1 cellular context compared by ENCODE assay signal in the genomic region with DNA sequence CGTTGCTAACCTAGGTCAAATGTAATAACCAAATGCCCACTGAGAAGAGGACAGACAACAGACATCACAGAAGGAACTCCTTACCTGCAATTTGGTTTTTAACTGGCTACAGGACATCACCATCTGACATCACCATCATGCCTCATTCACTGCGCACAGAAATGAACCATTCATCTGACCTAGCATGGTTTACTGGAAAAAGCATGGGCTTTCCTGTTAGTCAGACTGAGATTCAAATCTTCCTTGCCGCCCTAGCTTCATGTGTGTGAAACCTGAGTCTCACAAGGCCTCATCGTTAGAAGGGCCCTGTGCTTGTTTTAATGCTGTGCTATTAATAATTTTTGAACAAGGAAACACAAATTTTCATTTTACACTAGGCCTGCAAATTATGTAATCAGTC.
TF ChIP-seq lines count a peak whose summit lies in the region.

No MANE protein-coding gene starts in this region.

TF ChIP-seq in HCT116, 20 proteins besides CTCF, POLR2A, EP300 and RAD21 (continued from another document):
- TF ChIP-seq, protein P1, sequence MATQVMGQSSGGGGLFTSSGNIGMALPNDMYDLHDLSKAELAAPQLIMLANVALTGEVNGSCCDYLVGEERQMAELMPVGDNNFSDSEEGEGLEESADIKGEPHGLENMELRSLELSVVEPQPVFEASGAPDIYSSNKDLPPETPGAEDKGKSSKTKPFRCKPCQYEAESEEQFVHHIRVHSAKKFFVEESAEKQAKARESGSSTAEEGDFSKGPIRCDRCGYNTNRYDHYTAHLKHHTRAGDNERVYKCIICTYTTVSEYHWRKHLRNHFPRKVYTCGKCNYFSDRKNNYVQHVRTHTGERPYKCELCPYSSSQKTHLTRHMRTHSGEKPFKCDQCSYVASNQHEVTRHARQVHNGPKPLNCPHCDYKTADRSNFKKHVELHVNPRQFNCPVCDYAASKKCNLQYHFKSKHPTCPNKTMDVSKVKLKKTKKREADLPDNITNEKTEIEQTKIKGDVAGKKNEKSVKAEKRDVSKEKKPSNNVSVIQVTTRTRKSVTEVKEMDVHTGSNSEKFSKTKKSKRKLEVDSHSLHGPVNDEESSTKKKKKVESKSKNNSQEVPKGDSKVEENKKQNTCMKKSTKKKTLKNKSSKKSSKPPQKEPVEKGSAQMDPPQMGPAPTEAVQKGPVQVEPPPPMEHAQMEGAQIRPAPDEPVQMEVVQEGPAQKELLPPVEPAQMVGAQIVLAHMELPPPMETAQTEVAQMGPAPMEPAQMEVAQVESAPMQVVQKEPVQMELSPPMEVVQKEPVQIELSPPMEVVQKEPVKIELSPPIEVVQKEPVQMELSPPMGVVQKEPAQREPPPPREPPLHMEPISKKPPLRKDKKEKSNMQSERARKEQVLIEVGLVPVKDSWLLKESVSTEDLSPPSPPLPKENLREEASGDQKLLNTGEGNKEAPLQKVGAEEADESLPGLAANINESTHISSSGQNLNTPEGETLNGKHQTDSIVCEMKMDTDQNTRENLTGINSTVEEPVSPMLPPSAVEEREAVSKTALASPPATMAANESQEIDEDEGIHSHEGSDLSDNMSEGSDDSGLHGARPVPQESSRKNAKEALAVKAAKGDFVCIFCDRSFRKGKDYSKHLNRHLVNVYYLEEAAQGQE (IDR thresholded peaks at IDR 0.05; ENCODE audit: low read depth) = no peak
- TF ChIP-seq CBX3 (IDR thresholded peaks at IDR 0.05; ENCODE audit: low read depth) = no peak
- TF ChIP-seq CEBPB (IDR thresholded peaks at IDR 0.05; ENCODE audit: low read depth) = no peak
- TF ChIP-seq, protein P2, sequence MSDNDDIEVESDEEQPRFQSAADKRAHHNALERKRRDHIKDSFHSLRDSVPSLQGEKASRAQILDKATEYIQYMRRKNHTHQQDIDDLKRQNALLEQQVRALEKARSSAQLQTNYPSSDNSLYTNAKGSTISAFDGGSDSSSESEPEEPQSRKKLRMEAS (IDR thresholded peaks at IDR 0.05) = no peak
- TF ChIP-seq ZFX (IDR thresholded peaks at IDR 0.05) = no peak
- TF ChIP-seq, protein P3, sequence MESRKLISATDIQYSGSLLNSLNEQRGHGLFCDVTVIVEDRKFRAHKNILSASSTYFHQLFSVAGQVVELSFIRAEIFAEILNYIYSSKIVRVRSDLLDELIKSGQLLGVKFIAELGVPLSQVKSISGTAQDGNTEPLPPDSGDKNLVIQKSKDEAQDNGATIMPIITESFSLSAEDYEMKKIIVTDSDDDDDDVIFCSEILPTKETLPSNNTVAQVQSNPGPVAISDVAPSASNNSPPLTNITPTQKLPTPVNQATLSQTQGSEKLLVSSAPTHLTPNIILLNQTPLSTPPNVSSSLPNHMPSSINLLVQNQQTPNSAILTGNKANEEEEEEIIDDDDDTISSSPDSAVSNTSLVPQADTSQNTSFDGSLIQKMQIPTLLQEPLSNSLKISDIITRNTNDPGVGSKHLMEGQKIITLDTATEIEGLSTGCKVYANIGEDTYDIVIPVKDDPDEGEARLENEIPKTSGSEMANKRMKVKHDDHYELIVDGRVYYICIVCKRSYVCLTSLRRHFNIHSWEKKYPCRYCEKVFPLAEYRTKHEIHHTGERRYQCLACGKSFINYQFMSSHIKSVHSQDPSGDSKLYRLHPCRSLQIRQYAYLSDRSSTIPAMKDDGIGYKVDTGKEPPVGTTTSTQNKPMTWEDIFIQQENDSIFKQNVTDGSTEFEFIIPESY (IDR thresholded peaks at IDR 0.05; ENCODE audit: extremely low read depth, insufficient replicate concordance, low read length) = no peak
- TF ChIP-seq, protein P4, sequence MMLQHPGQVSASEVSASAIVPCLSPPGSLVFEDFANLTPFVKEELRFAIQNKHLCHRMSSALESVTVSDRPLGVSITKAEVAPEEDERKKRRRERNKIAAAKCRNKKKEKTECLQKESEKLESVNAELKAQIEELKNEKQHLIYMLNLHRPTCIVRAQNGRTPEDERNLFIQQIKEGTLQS (IDR thresholded peaks at IDR 0.05) = no peak
- no peak for TF ChIP-seq EZH2phosphoT487 (IDR thresholded peaks at IDR 0.05; ENCODE audit: borderline replicate concordance)
- no peak for TF ChIP-seq EZH2 (IDR thresholded peaks at IDR 0.05)
